ENCODE assay signal across 1 cellular context in genomic region chr2:55839182-55839819, GRCh38.
A peak's percentile ranks its signal among the peaks of the same experiment; 100 is the strongest.
TF ChIP-seq lines count a peak whose summit lies in the region.

No MANE protein-coding gene starts in this region.

TF ChIP-seq in HepG2, 621 proteins besides CTCF, POLR2A, EP300 and RAD21 (continued from another document and continues in another):
- TF ChIP-seq ZNF800 (CRISPR knock-in tag; IDR thresholded peaks at IDR 0.05) = no peak
- TF ChIP-seq GATA4 (IDR thresholded peaks at IDR 0.05; ENCODE audit: borderline replicate concordance, low read depth) = no peak
- TF ChIP-seq ZNF354B (CRISPR knock-in tag; IDR thresholded peaks at IDR 0.05) = no peak
- TF ChIP-seq ARID4A (CRISPR knock-in tag; IDR thresholded peaks at IDR 0.05; ENCODE audit: borderline replicate concordance) = no peak
- no peak for TF ChIP-seq ZNF709 (CRISPR knock-in tag; IDR thresholded peaks at IDR 0.05)
- 0 out of 2 replicates have a peak, but pooled peaks have one; percentile 28 for TF ChIP-seq KDM1A (CRISPR knock-in tag; IDR thresholded peaks at IDR 0.05)
- 0 out of 2 replicates have a peak, but pooled peaks have one; percentile 31 for TF ChIP-seq ZNF607 (CRISPR knock-in tag; IDR thresholded peaks at IDR 0.05; ENCODE audit: borderline replicate concordance)
- no peak for TF ChIP-seq AGO1 (IDR thresholded peaks at IDR 0.05; ENCODE audit: low read depth, low read length, poor library complexity, severe bottlenecking)
- TF ChIP-seq SP140L (CRISPR knock-in tag; IDR thresholded peaks at IDR 0.05; ENCODE audit: borderline replicate concordance) = no peak
- TF ChIP-seq SOX6 (IDR thresholded peaks at IDR 0.05) = no peak
- peak; percentile 84 for TF ChIP-seq SOX6 (CRISPR knock-in tag; IDR thresholded peaks at IDR 0.05)
- TF ChIP-seq GATAD1 (CRISPR knock-in tag; IDR thresholded peaks at IDR 0.05) = peak; percentile 56
- no peak for TF ChIP-seq NPAS2 (CRISPR knock-in tag; IDR thresholded peaks at IDR 0.05; ENCODE audit: borderline replicate concordance)
- no peak for TF ChIP-seq ZMYM3 (CRISPR knock-in tag; IDR thresholded peaks at IDR 0.05)
- TF ChIP-seq ZNF263 (CRISPR knock-in tag; IDR thresholded peaks at IDR 0.05) = no peak
- no peak for TF ChIP-seq SP1 (IDR thresholded peaks at IDR 0.05)
- TF ChIP-seq SP1 (CRISPR knock-in tag; IDR thresholded peaks at IDR 0.05) = no peak
- TF ChIP-seq ZNF629 (CRISPR knock-in tag; conservative IDR thresholded peaks at IDR 0.05) = no peak
- TF ChIP-seq CENPBD1 (CRISPR knock-in tag; IDR thresholded peaks at IDR 0.05; ENCODE audit: borderline replicate concordance, low read depth) = no peak
- TF ChIP-seq NR2C2 (CRISPR knock-in tag; IDR thresholded peaks at IDR 0.05; ENCODE audit: borderline replicate concordance) = no peak
- no peak for TF ChIP-seq ZNF761 (CRISPR knock-in tag; conservative IDR thresholded peaks at IDR 0.05)
- TF ChIP-seq ATF1 (CRISPR knock-in tag; IDR thresholded peaks at IDR 0.05) = no peak
- TF ChIP-seq KLF12 (CRISPR knock-in tag; IDR thresholded peaks at IDR 0.05; ENCODE audit: borderline replicate concordance) = no peak
- no peak for TF ChIP-seq UBTF (CRISPR knock-in tag; IDR thresholded peaks at IDR 0.05)
- no peak for TF ChIP-seq U2AF2 (IDR thresholded peaks at IDR 0.05; ENCODE audit: low read depth, low read length)
- TF ChIP-seq CSRNP2 (CRISPR knock-in tag; conservative IDR thresholded peaks at IDR 0.05; ENCODE audit: low read depth) = no peak
- TF ChIP-seq RFX1 (IDR thresholded peaks at IDR 0.05) = no peak
- no peak for TF ChIP-seq ZNF280B (CRISPR knock-in tag; IDR thresholded peaks at IDR 0.05; ENCODE audit: borderline replicate concordance)
- no peak for TF ChIP-seq CBX2 (IDR thresholded peaks at IDR 0.05; ENCODE audit: low read depth, low read length)
- no peak for TF ChIP-seq CBX2 (CRISPR knock-in tag; IDR thresholded peaks at IDR 0.05; ENCODE audit: low read depth)
- TF ChIP-seq GATAD2A (CRISPR knock-in tag; IDR thresholded peaks at IDR 0.05) = peak; percentile 92
- TF ChIP-seq ISL2 (CRISPR knock-in tag; IDR thresholded peaks at IDR 0.05) = peak; percentile 92
- TF ChIP-seq SKIL (CRISPR knock-in tag; IDR thresholded peaks at IDR 0.05; ENCODE audit: borderline replicate concordance) = peak; percentile 38
- TF ChIP-seq SNAPC2 (CRISPR knock-in tag; IDR thresholded peaks at IDR 0.05) = no peak
- no peak for TF ChIP-seq STAT6 (CRISPR knock-in tag; IDR thresholded peaks at IDR 0.05; ENCODE audit: borderline replicate concordance)
- TF ChIP-seq ZNF383 (CRISPR knock-in tag; IDR thresholded peaks at IDR 0.05; ENCODE audit: borderline replicate concordance) = no peak
- TF ChIP-seq HMG20A (CRISPR knock-in tag; IDR thresholded peaks at IDR 0.05; ENCODE audit: borderline replicate concordance) = peak; percentile 95
- TF ChIP-seq SOX5 (CRISPR knock-in tag; IDR thresholded peaks at IDR 0.05; ENCODE audit: borderline replicate concordance) = peak; percentile 90
- TF ChIP-seq ZBTB42 (CRISPR knock-in tag; IDR thresholded peaks at IDR 0.05) = no peak
- TF ChIP-seq ZNF704 (CRISPR knock-in tag; IDR thresholded peaks at IDR 0.05; ENCODE audit: borderline replicate concordance) = no peak
- no peak for TF ChIP-seq ZBTB8A (CRISPR knock-in tag; IDR thresholded peaks at IDR 0.05; ENCODE audit: borderline replicate concordance, low read depth)
- TF ChIP-seq ZNF430 (CRISPR knock-in tag; IDR thresholded peaks at IDR 0.05) = no peak
- no peak for TF ChIP-seq ZNF691 (CRISPR knock-in tag; IDR thresholded peaks at IDR 0.05; ENCODE audit: borderline replicate concordance, low read depth)
- no peak for TF ChIP-seq FLYWCH1 (CRISPR knock-in tag; IDR thresholded peaks at IDR 0.05)
- no peak for TF ChIP-seq DNMT1 (CRISPR knock-in tag; IDR thresholded peaks at IDR 0.05)
